Comparison of ENCODE assay signal across 9 cellular contexts in the genomic region with DNA sequence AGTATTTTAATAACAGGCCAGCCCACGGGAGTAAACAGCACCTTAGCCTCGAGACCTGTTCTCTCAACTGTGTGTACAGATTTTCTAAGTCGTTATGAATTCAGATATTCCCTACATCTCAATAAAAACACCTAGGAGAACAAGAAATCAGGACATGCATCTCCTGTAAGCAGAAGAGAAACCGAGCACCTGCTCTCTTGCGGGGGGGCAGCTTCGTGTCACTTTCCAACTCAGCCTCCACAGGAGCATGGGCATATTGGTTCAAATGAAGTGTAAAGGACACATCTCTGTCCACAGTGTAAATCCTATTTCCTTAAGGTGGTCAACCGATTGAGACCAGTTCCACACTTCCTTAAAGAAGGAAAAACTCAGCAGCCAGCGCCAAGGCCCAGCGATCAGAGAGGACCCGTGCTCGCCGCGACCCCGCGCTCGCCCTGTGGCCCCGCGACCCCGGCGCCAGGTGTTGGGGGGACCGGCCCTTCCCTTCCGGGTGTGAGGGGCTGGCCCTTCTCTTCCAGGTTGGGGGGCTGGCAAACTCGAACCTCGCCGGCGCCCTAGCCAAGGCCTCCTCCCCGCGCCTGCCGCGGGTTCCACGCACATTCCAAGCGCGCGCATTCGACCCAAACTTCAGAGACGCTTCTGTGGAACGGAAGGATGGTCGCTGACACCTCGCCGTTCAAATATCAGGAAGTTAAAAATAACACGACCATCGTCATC. TPM values are rescaled to one million over a fixed set of nuclear protein-coding genes. Genes with fewer than 3 reads are reported as not detected.
DNase-seq lines count a peak whose midpoint lies in the region; ATAC-seq and TF ChIP-seq lines count a peak whose summit lies in the region.
"Had no signal": no experiment of that assay in that cellular context is flagged by ENCODE, and none has a peak within 500 bp of the region (broad histone marks: within the 10 kb centered on the region; RNA-seq: fewer than 3 reads in every experiment).

No MANE protein-coding gene starts in this region.

- H3K27ac Mint-ChIP-seq in activated naive CD8-positive, alpha-beta T cell treated with anti-CD3 and anti-CD28 coated beads, Interleukin-2, amount 50 U/mL, for 24 hours, result peak overlapping the region; percentile 62
- H3K27ac Mint-ChIP-seq in stimulated activated naive B cell treated with anti-CD40 and anti-IgM and Interleukin-4, amounts not matched to agents 10 μg/mL and 1 μg/mL and 100 μg/mL, for 72 hours, result peak overlapping the region; percentile 69

- H3K36me3 Mint-ChIP-seq in activated naive CD8-positive, alpha-beta T cell treated with anti-CD3 and anti-CD28 coated beads, Interleukin-2, amount 50 U/mL, for 24 hours (ENCODE audit: low read depth), result peaks cover 39% of the 10 kb centered on the region
- peaks cover 3 to 28% of the 10 kb centered on the region in 2 donors for H3K36me3 Mint-ChIP-seq in stimulated activated naive B cell treated with anti-CD40 and anti-IgM and Interleukin-4, amounts not matched to agents 10 μg/mL and 1 μg/mL and 100 μg/mL, for 72 hours

- ATAC-seq in activated naive CD8-positive, alpha-beta T cell treated with anti-CD3 and anti-CD28 coated beads, Interleukin-2, amount 50 U/mL, for 24 hours, result no peak
- ATAC-seq in stimulated activated naive B cell treated with anti-CD40 and anti-IgM and Interleukin-4, amounts not matched to agents 10 μg/mL and 1 μg/mL and 100 μg/mL, for 72 hours (replicated peaks), result no peak
- ATAC-seq in HG03469 (IDR thresholded peaks at IDR 0.05; ENCODE audit: unreplicated experiment), result no peak

- no peaks in the 10 kb centered on the region for H3K27me3 Mint-ChIP-seq in activated naive CD8-positive, alpha-beta T cell treated with anti-CD3 and anti-CD28 coated beads, Interleukin-2, amount 50 U/mL, for 24 hours
- no peaks in the 10 kb centered on the region for H3K27me3 Mint-ChIP-seq in stimulated activated naive B cell treated with anti-CD40 and anti-IgM and Interleukin-4, amounts not matched to agents 10 μg/mL and 1 μg/mL and 100 μg/mL, for 72 hours

- peak overlapping the region; percentile 72 for H3K4me3 Mint-ChIP-seq in activated naive CD8-positive, alpha-beta T cell treated with anti-CD3 and anti-CD28 coated beads, Interleukin-2, amount 50 U/mL, for 24 hours
- H3K4me3 Mint-ChIP-seq in stimulated activated naive B cell treated with anti-CD40 and anti-IgM and Interleukin-4, amounts not matched to agents 10 μg/mL and 1 μg/mL and 100 μg/mL, for 72 hours, result peak overlapping the region; percentile 90 to 94

- no peaks in the 10 kb centered on the region for H3K27me3 ChIP-seq in kidney epithelial cell (ENCODE audit: control insufficient read depth, insufficient read depth, low read length)

- H3K4me1 Mint-ChIP-seq in activated naive CD8-positive, alpha-beta T cell treated with anti-CD3 and anti-CD28 coated beads, Interleukin-2, amount 50 U/mL, for 24 hours, result peaks cover 40% of the 10 kb centered on the region
- peaks cover 15% of the 10 kb centered on the region in 2 donors for H3K4me1 Mint-ChIP-seq in stimulated activated naive B cell treated with anti-CD40 and anti-IgM and Interleukin-4, amounts not matched to agents 10 μg/mL and 1 μg/mL and 100 μg/mL, for 72 hours

- H3K36me3 ChIP-seq in kidney epithelial cell (ENCODE audit: control insufficient read depth, insufficient read depth, low read length), result no peaks in the 10 kb centered on the region

- TF ChIP-seq CTCF in kidney epithelial cell (IDR thresholded peaks at IDR 0.05; ENCODE audit: insufficient read depth, low read length, poor library complexity, severe bottlenecking), result no peak

- H3K4me3 ChIP-seq in kidney epithelial cell (ENCODE audit: low read depth, low read length), result peak overlapping the region; percentile 83

- H3K9me3 Mint-ChIP-seq in activated naive CD8-positive, alpha-beta T cell treated with anti-CD3 and anti-CD28 coated beads, Interleukin-2, amount 50 U/mL, for 24 hours, result peaks cover 12% of the 10 kb centered on the region
- peaks cover 2 to 3% of the 10 kb centered on the region in 2 donors for H3K9me3 Mint-ChIP-seq in stimulated activated naive B cell treated with anti-CD40 and anti-IgM and Interleukin-4, amounts not matched to agents 10 μg/mL and 1 μg/mL and 100 μg/mL, for 72 hours

- peak; percentile 40 for DNase-seq in NCI-H748 (lab: John Stamatoyannopoulos, UW; ENCODE audit: unreplicated experiment)
- no peak for DNase-seq in NCI-H748 treated with DMSO at 0.1 percent for 48 hours (lab: John Stamatoyannopoulos, UW)
- no peak for DNase-seq in activated naive CD8-positive, alpha-beta T cell treated with anti-CD3 and anti-CD28 coated beads, Interleukin-2, amount 50 U/mL, for 24 hours
- no peak for DNase-seq in kidney epithelial cell (ENCODE audit: low read depth)
- DNase-seq in stimulated activated naive B cell treated with anti-CD40 and anti-IgM and Interleukin-4, amounts not matched to agents 10 μg/mL and 1 μg/mL and 100 μg/mL, for 72 hours, result no peak
- no peak for DNase-seq in NCI-H774 (lab: John Stamatoyannopoulos, UW)
- no peak for DNase-seq in NOMO-1 treated with DMSO at 0.1 percent for 48 hours (lab: John Stamatoyannopoulos, UW; ENCODE audit: unreplicated experiment)

RNA-seq across cellular contexts. Expression of gene SH3YL1, which starts 0.7 kb away (rescaled TPM):
- total RNA-seq in kidney epithelial cell, result 41.4 and 50.2 TPM in 2 replicates

RNA-seq across cellular contexts. Expression of gene ACP1, which starts 1.6 kb away (rescaled TPM):
- 112 and 120 TPM in 2 replicates for total RNA-seq in kidney epithelial cell

RNA-seq across cellular contexts. Expression of gene ALKAL2, which starts 24.7 kb away (rescaled TPM):
- total RNA-seq in kidney epithelial cell, result 2.5 and 2.8 TPM in 2 replicates
- total RNA-seq: SK-MEL-5 had no signal
